Comparison of ENCODE assay signal across 1 cellular context in the genomic region with DNA sequence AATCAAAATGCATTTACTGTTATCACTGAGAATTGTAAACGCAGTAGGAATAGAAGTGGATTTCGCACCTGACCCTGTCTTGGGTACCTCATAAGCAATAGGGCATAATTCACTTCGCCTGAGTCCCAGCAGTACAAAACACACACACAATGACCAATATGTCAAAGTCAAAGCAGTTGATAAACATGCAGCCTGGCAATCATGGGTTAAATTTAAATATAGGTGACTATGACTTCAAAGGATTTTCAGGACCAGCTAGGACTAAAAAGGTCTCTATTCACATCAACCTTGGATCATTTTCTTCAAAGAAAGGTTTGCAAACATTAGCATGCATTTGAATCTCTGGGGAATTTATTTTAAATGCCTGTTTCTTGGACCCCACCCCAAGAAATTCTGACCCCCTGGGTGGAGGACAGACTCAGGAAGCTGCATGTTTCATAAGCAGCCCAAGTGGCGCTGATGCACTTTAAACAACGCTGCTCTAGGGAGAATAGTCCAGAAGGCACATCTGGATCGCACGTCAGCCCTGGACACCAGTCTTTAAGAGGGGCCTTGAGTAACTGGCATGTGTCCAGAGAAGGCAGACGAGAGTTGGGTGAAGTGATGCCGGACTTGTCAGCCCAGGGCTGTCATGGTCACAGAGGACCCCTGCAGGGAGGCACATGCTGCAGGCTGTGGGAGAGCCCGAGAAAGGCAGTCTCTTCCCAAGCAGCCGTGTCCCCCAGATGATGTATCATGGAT.
TF ChIP-seq lines count a peak whose summit lies in the region.

No MANE protein-coding gene starts in this region.

TF ChIP-seq in A549, 52 proteins besides CTCF, POLR2A, EP300 and RAD21 (continued from another document):
- TF ChIP-seq, protein P1, sequence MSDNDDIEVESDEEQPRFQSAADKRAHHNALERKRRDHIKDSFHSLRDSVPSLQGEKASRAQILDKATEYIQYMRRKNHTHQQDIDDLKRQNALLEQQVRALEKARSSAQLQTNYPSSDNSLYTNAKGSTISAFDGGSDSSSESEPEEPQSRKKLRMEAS (IDR thresholded peaks at IDR 0.05): peak; percentile 66
- TF ChIP-seq JUN (IDR thresholded peaks at IDR 0.05): 0 out of 5 replicates have a peak, but pooled peaks of 1 of the 2 experiments have one; percentile 29
